ENCODE assay signal across 8 cellular contexts in the genomic region with DNA sequence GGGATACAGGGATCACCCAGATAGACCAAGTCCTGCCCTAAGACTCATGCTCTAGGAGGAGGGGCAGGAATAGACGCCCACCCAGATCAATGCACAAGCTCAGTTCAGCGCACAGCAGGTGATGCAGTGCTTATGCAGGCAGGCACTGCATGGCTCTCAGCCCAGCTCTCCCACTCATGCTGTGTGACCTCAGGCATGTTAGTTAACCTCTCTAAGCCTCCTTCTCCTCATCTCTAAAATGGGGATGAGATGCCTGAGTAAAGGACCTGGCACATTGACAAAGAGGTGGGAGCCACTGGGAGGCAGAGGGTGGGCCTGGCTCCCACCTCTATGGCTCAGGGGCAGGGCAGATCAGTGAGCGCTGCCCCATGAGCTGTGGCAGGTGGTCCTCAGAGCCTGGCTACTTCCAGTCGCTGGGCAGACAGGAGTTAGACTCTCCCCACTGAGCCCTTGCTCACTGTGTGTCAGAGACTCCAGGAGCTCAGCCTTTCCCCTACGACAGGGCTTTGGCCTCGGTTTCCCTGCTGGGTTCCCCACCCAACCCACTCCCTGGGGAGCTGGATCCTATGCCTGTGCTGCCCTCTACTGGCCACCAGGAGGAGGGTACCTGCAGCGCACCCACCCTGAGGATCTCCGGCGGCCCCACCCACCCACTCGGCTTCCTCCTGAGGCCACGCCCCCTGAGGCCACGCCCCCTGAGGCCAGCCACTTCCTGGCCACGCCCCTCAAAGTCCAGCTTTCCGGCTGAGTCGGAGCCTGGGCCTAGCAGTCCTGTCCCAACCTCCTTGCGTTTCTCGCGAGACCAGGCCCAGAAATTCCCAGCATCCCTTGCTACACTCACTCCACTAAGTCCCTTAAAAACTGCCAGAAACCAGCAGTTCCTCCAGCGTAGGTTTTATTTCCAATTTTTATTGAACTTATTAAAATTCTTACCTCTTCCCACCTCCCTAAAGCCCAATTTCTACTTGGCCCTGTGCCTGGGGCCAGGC.
DNase-seq lines count a peak whose midpoint lies in the region; ATAC-seq and TF ChIP-seq lines count a peak whose summit lies in the region.

No MANE protein-coding gene starts in this region.

- H3K27me3 Mint-ChIP-seq in CD8-positive, alpha-beta memory T cell, result peaks cover 4 to 9% of the 10 kb centered on the region in 2 donors

- no peaks in the 10 kb centered on the region for H3K36me3 ChIP-seq in CD8-positive, alpha-beta memory T cell (ENCODE audit: insufficient read depth, low read length)
- H3K36me3 ChIP-seq in RWPE2 (ENCODE audit: low read depth) (no peaks in the 10 kb centered on the region), cardiac muscle cell (no peaks in the 10 kb centered on the region)

- no peaks in the 10 kb centered on the region for H3K27me3 ChIP-seq in CD8-positive, alpha-beta memory T cell (ENCODE audit: insufficient read depth, low read length, poor library complexity, severe bottlenecking)
- H3K27me3 ChIP-seq in RWPE2 (ENCODE audit: insufficient read depth, poor library complexity, severe bottlenecking) (no peaks in the 10 kb centered on the region), cardiac muscle cell (peaks cover 3% of the 10 kb centered on the region)

- CTCF ChIA-PET in CD8-positive, alpha-beta memory T cell (lab: Charles Lee), result interaction anchor here (0.7 to 1.5 kb wide), 2 partner anchors 10 to 351 kb away, joined by 3 to 4 read pairs; no protein-coding TSS in a partner anchor

- peak overlapping the region in 1 of 8 donors; percentile 52 for H3K27ac Mint-ChIP-seq in CD8-positive, alpha-beta memory T cell

- DNase-seq in CD8-positive, alpha-beta memory T cell, result peak; percentile 6 to 55 (median 48)
- DNase-seq in HK-2 (ENCODE audit: unreplicated experiment) (peak; percentile 75), RWPE2 (ENCODE audit: low spot score) (no peak), cardiac muscle cell (ENCODE audit: low read depth in 1 of 2, low spot score in 1 of 2) (peak; percentile 82 to 84), renal cortical epithelial cell (ENCODE audit: low read depth) (peak; percentile 3)
- peak; percentile 8 for DNase-seq in activated effector memory CD4-positive, alpha-beta T cell treated with Interleukin-2 at 50 U/mL for 16 hours

- no peak overlapping the region for H3K27ac ChIP-seq in CD8-positive, alpha-beta memory T cell (ENCODE audit: low read depth, low read length)
- H3K27ac ChIP-seq in RWPE2 (ENCODE audit: poor library complexity, severe bottlenecking), result no peak overlapping the region
- no peak overlapping the region for H3K27ac ChIP-seq in cardiac muscle cell

- H3K9me3 Mint-ChIP-seq in CD8-positive, alpha-beta memory T cell, result peaks cover 18 to 29% (median 20%) of the 10 kb centered on the region in 5 donors

- H3K4me1 ChIP-seq in CD8-positive, alpha-beta memory T cell (ENCODE audit: insufficient read depth, low read length), result no peaks in the 10 kb centered on the region
- H3K4me1 ChIP-seq in RWPE2 (ENCODE audit: insufficient read depth, poor library complexity, severe bottlenecking), result no peaks in the 10 kb centered on the region
- no peaks in the 10 kb centered on the region for H3K4me1 ChIP-seq in cardiac muscle cell (ENCODE audit: low read depth)

- TF ChIP-seq CTCF in RWPE2 (IDR thresholded peaks at IDR 0.05; ENCODE audit: poor library complexity, severe bottlenecking) (peak; percentile 37), cardiac muscle cell (IDR thresholded peaks at IDR 0.05; ENCODE audit: low read depth, low read length) (peak; percentile 55)

- no peaks in the 10 kb centered on the region for H3K9me3 ChIP-seq in CD8-positive, alpha-beta memory T cell (ENCODE audit: low read length)
- H3K9me3 ChIP-seq in RWPE2 (ENCODE audit: severe bottlenecking), result peaks cover 4% of the 10 kb centered on the region
- H3K9me3 ChIP-seq in cardiac muscle cell (ENCODE audit: low read depth), result no peaks in the 10 kb centered on the region

- H3K4me3 ChIP-seq in CD8-positive, alpha-beta memory T cell (ENCODE audit: low read length), result no peak overlapping the region
- H3K4me3 ChIP-seq in RWPE2 (ENCODE audit: severe bottlenecking) (no peak overlapping the region), cardiac muscle cell (no peak overlapping the region)

- peak overlapping the region in 1 of 7 donors; percentile 14 for H3K4me3 Mint-ChIP-seq in CD8-positive, alpha-beta memory T cell

- H3K4me1 Mint-ChIP-seq in CD8-positive, alpha-beta memory T cell, result peaks cover 6 to 8% (median 7%) of the 10 kb centered on the region in 3 donors

- no peaks in the 10 kb centered on the region for H3K36me3 Mint-ChIP-seq in CD8-positive, alpha-beta memory T cell

- POLR2A ChIA-PET in CD8-positive, alpha-beta memory T cell (lab: Charles Lee), result no interaction called here

- peak; percentile 49; the same call in 2 of the 3 replicates for ATAC-seq in RWPE2 (ENCODE audit: low read depth)
- no peak for ATAC-seq in HG03025 (IDR thresholded peaks at IDR 0.05; ENCODE audit: low FRiP score, unreplicated experiment)
- ATAC-seq in GM19035 (IDR thresholded peaks at IDR 0.05; ENCODE audit: unreplicated experiment), result no peak
